Comparison of ENCODE assay signal across 14 cellular contexts in genomic region chr1:184061396-184062003, GRCh38. TPM values are rescaled to one million over a fixed set of nuclear protein-coding genes. Genes with fewer than 3 reads are reported as not detected.
DNase-seq lines count a peak whose midpoint lies in the region; ATAC-seq and TF ChIP-seq lines count a peak whose summit lies in the region.
"Had no signal": no experiment of that assay in that cellular context is flagged by ENCODE, and none has a peak within 500 bp of the region (broad histone marks: within the 10 kb centered on the region; RNA-seq: fewer than 3 reads in every experiment).

No MANE protein-coding gene starts in this region.

- DNase-seq in GM03348 (ENCODE audit: low spot score) (peak; percentile 23), SK-N-MC (ENCODE audit: low read depth, low spot score) (no peak), fibroblast of the aortic adventitia (ENCODE audit: low read depth) (peak; percentile 54), osteocyte (ENCODE audit: extremely low spot score, unreplicated experiment) (no peak), retina (no peak), GM13976 (ENCODE audit: low spot score) (no peak), DMS79 treated with DMSO at 0.1 percent for 48 hours (lab: John Stamatoyannopoulos, UW) (no peak)
- DNase-seq: activated gamma-delta T cell, H9, NCI-H2029 had no signal

- H3K9me3 ChIP-seq in SK-N-MC (ENCODE audit: low read depth, low read length), result peaks cover 15% of the 10 kb centered on the region; the same call in 1 of the 2 replicates

- H3K27ac Mint-ChIP-seq in osteocyte (ENCODE audit: unreplicated experiment), result peak overlapping the region; percentile 81
- H3K27ac Mint-ChIP-seq: T-helper 1 cell treated with Interleukin-12 subunit alpha and Interleukin-12 subunit beta and Interleukin-4 antibody, amounts not matched to agents 30 μg/mL and 1 μg/mL, for 36 hours had no signal

- no peaks in the 10 kb centered on the region for H3K27me3 Mint-ChIP-seq in osteocyte (ENCODE audit: unreplicated experiment)
- H3K27me3 Mint-ChIP-seq: central memory CD8-positive, alpha-beta T cell had no signal

- H3K4me3 Mint-ChIP-seq in osteocyte (ENCODE audit: unreplicated experiment), result no peak overlapping the region
- H3K4me3 Mint-ChIP-seq: central memory CD8-positive, alpha-beta T cell; H9; T-helper 1 cell treated with Interleukin-12 subunit alpha and Interleukin-12 subunit beta and Interleukin-4 antibody, amounts not matched to agents 30 μg/mL and 1 μg/mL, for 36 hours had no signal

- in situ Hi-C loops in GM13976 (cut with MboI; ENCODE audit: low sequenced_read_pairs, unreplicated experiment), result no loop called here

- no peak for TF ChIP-seq CTCF in fibroblast of the aortic adventitia (IDR thresholded peaks at IDR 0.05; ENCODE audit: insufficient read depth, low read length)
- TF ChIP-seq CTCF in osteocyte (IDR thresholded peaks at IDR 0.05), result no peak
- no peak for TF ChIP-seq CTCF in GM13976 (IDR thresholded peaks at IDR 0.05; ENCODE audit: borderline replicate concordance, control extremely low read depth, extremely low read depth, insufficient read depth, missing control alignments)

- H3K36me3 ChIP-seq in SK-N-MC (ENCODE audit: insufficient read depth, low read length), result peaks cover 81% of the 10 kb centered on the region

- peaks cover 29% of the 10 kb centered on the region for H3K36me3 Mint-ChIP-seq in osteocyte (ENCODE audit: unreplicated experiment)

- no peak overlapping the region for H3K9ac ChIP-seq in SK-N-MC (ENCODE audit: insufficient read length)
- H3K9ac ChIP-seq: parathyroid adenoma had no signal

- no peak for ATAC-seq in HG02973 (IDR thresholded peaks at IDR 0.05; ENCODE audit: unreplicated experiment)

- peak overlapping the region; percentile 77 for H3K27ac ChIP-seq in SK-N-MC
- H3K27ac ChIP-seq: parathyroid adenoma had no signal

- H3K9me3 Mint-ChIP-seq in osteocyte (ENCODE audit: unreplicated experiment), result peaks cover 6% of the 10 kb centered on the region
- H3K9me3 Mint-ChIP-seq: central memory CD8-positive, alpha-beta T cell; T-helper 1 cell treated with Interleukin-12 subunit alpha and Interleukin-12 subunit beta and Interleukin-4 antibody, amounts not matched to agents 30 μg/mL and 1 μg/mL, for 36 hours had no signal

- H3K4me3 ChIP-seq in SK-N-MC, result peak overlapping the region; percentile 7; the same call in 1 of the 2 replicates
- no peak overlapping the region for H3K4me3 ChIP-seq in fibroblast of the aortic adventitia (ENCODE audit: low read depth, low read length)

- peaks cover 59% of the 10 kb centered on the region for H3K4me1 Mint-ChIP-seq in osteocyte (ENCODE audit: unreplicated experiment)

RNA-seq across cellular contexts. Expression of gene TSEN15, which starts 10.0 kb away (rescaled TPM):
- 31.6 and 65.8 TPM in 2 replicates for total RNA-seq in fibroblast of the aortic adventitia (ENCODE audit: low replicate concordance)
- 36.8 and 37.8 TPM in 2 replicates for total RNA-seq in osteocyte

RNA-seq across cellular contexts. Expression of gene COLGALT2, which starts 24.0 kb away (rescaled TPM):
- 1.1 and 3.6 TPM in 2 replicates for total RNA-seq in fibroblast of the aortic adventitia (ENCODE audit: low replicate concordance)
- total RNA-seq in osteocyte, result 1.9 and 2.8 TPM in 2 replicates

Comparison
In these comparisons a context has a peak if more than half of its experiments do, and no peak if none do; other contexts are left out.
1. DNase-seq: peak in GM03348 (single experiment) and fibroblast of the aortic adventitia (single experiment); none in SK-N-MC (single experiment), osteocyte (single experiment), retina (single experiment), GM13976 (single experiment) and DMS79 treated with DMSO at 0.1 percent for 48 hours (single experiment).